In genomic region chr17:42536048-42536371, GRCh38 we compare ENCODE assay signal across 1 cellular context.
TF ChIP-seq lines count a peak whose summit lies in the region.

TSS of gene NAGLU (plus strand) at chr17:42536241. CDS start at chr17:42536273, 32 bp downstream.

TF ChIP-seq in HEK293, 187 proteins besides CTCF, POLR2A, EP300 and RAD21 (continued from another document):
- TF ChIP-seq ZNF280D (tag by site-specific recombination; IDR thresholded peaks at IDR 0.05) (no peak), ZNF513 (tag by site-specific recombination; IDR thresholded peaks at IDR 0.05) (no peak), ZNF660 (tag by site-specific recombination; IDR thresholded peaks at IDR 0.05) (no peak), KLF7 (tag by site-specific recombination; IDR thresholded peaks at IDR 0.05; ENCODE audit: borderline replicate concordance) (peak; percentile 53; the same call in 1 of the 2 replicates), IKZF3 (tag by site-specific recombination; IDR thresholded peaks at IDR 0.05) (peak; percentile 83), ZNF302 (tag by site-specific recombination; IDR thresholded peaks at IDR 0.05; ENCODE audit: low read depth) (no peak), ZSCAN5A (tag by site-specific recombination; IDR thresholded peaks at IDR 0.05) (no peak), ZNF24 (tag by site-specific recombination; IDR thresholded peaks at IDR 0.05) (peak; percentile 89; the same call in 1 of the 2 replicates), ZNF221 (tag by site-specific recombination; IDR thresholded peaks at IDR 0.05; ENCODE audit: borderline replicate concordance) (no peak), GLIS2 (tag by site-specific recombination; IDR thresholded peaks at IDR 0.05) (peak; percentile 97), ZNF558 (tag by site-specific recombination; IDR thresholded peaks at IDR 0.05) (no peak), ZNF555 (tag by site-specific recombination; conservative IDR thresholded peaks at IDR 0.05) (no peak), KLF17 (tag by site-specific recombination; IDR thresholded peaks at IDR 0.05) (peak; percentile 83; the same call in 1 of the 2 replicates), PRDM10 (tag by site-specific recombination; IDR thresholded peaks at IDR 0.05) (peak; percentile 82; the same call in 1 of the 2 replicates), ZNF768 (tag by site-specific recombination; IDR thresholded peaks at IDR 0.05) (no peak), SETDB1 (IDR thresholded peaks at IDR 0.05; ENCODE audit: insufficient read length, low read length) (no peak), ZNF394 (tag by site-specific recombination; IDR thresholded peaks at IDR 0.05; ENCODE audit: borderline replicate concordance) (peak; percentile 94), GLIS1 (tag by site-specific recombination; IDR thresholded peaks at IDR 0.05) (peak; percentile 98), KLF1 (tag by site-specific recombination; IDR thresholded peaks at IDR 0.05) (peak; percentile 70), ZFP37 (tag by site-specific recombination; IDR thresholded peaks at IDR 0.05) (no peak), OSR2 (tag by site-specific recombination; IDR thresholded peaks at IDR 0.05) (peak; percentile 84), ZNF214 (tag by site-specific recombination; IDR thresholded peaks at IDR 0.05; ENCODE audit: borderline replicate concordance) (no peak), ZIC2 (tag by site-specific recombination; IDR thresholded peaks at IDR 0.05) (peak; percentile 84), ZNF37A (tag by site-specific recombination; IDR thresholded peaks at IDR 0.05) (no peak), BCL11A (tag by site-specific recombination; IDR thresholded peaks at IDR 0.05; ENCODE audit: low read depth) (peak; percentile 97), KLF8 (tag by site-specific recombination; IDR thresholded peaks at IDR 0.05) (peak; percentile 67; the same call in 1 of the 2 replicates), ZNF23 (tag by site-specific recombination; IDR thresholded peaks at IDR 0.05; ENCODE audit: borderline replicate concordance) (no peak), YY1 (tag by site-specific recombination; IDR thresholded peaks at IDR 0.05) (no peak), ZNF843 (tag by site-specific recombination; IDR thresholded peaks at IDR 0.05) (peak; percentile 74; the same call in 1 of the 2 replicates), ZBTB44 (tag by site-specific recombination; IDR thresholded peaks at IDR 0.05) (no peak), BCL11B (tag by site-specific recombination; IDR thresholded peaks at IDR 0.05; ENCODE audit: low read depth) (peak; percentile 90), ZNF544 (tag by site-specific recombination; IDR thresholded peaks at IDR 0.05) (no peak), GLI4 (tag by site-specific recombination; IDR thresholded peaks at IDR 0.05) (no peak), ZNF114 (tag by site-specific recombination; IDR thresholded peaks at IDR 0.05) (no peak), ZFP41 (tag by site-specific recombination; IDR thresholded peaks at IDR 0.05; ENCODE audit: borderline replicate concordance) (no peak), ZNF280C (tag by site-specific recombination; IDR thresholded peaks at IDR 0.05) (no peak), ZNF184 (tag by site-specific recombination; IDR thresholded peaks at IDR 0.05) (no peak), ZNF610 (tag by site-specific recombination; IDR thresholded peaks at IDR 0.05; ENCODE audit: borderline replicate concordance) (peak; percentile 88)
